Comparison of ENCODE assay signal across 1 cellular context in the genomic region with DNA sequence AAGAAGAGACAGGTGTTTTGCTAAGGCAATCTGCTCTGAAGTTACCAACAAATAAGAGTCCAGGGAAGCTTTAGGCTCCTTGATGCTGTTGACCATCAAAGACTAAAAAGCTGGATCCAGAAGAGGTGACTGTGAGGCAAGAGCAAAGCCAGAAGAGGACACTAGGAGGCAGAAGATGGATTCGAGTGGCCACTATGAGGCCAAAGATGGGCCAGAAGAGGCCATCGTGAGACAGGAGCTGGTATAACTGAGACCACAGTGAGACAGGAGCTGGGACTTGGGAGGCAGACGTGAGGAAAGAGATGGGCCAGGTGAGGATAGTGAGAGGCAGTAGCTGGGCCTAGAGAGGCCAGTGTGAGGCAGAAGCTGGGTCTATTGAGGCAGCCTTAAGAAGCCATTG.
TF ChIP-seq lines count a peak whose summit lies in the region.

No MANE protein-coding gene starts in this region.

TF ChIP-seq in K562, 482 proteins besides CTCF, POLR2A, EP300 and RAD21 (continued from another document):
- TF ChIP-seq MNT (conservative IDR thresholded peaks at IDR 0.05) = no peak
